1 cellular context compared by ENCODE assay signal in the genomic region with DNA sequence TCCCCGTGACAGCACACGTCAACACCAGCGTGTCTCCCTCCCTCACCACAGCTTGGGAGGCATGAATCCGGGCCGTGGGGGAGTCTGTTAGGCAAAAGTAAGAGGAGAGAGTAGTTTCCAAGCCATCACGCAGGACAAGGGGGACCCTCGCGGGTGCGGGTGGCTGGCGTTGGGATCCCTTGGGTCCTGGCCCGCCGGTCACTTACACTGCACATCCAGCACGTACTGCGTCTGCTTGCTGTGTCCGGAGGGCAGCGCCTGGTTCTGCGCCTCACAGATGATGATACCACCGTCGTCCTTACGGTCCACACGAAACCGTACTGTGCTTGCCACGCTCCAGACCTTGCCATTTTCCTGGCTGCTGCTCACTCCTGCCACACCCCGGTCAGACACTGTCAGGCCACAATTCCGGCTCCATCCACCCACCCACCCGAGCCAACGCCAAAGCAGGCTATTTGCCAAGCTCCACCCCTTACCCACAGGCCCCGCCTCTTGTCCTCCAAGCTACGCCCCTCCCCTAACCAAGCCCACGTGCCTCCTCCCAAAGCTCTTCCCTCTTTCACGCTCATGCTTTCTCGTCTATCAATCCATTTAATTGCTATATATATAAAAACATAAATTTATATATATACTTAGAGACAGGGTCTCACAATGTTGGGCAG.
TF ChIP-seq lines count a peak whose summit lies in the region.

No MANE protein-coding gene starts in this region.

TF ChIP-seq in GM23338, 12 proteins besides CTCF, POLR2A, EP300 and RAD21 (continued from another document):
- TF ChIP-seq ETS1 (IDR thresholded peaks at IDR 0.05), result no peak
- no peak for TF ChIP-seq ZNF331 (CRISPR knock-in tag; IDR thresholded peaks at IDR 0.05; ENCODE audit: low read depth)
